In genomic region chr16:10668322-10669045, GRCh38 we compare ENCODE assay signal across 8 cellular contexts. TPM values are rescaled to one million over a fixed set of nuclear protein-coding genes. Genes with fewer than 3 reads are reported as not detected.
DNase-seq lines count a peak whose midpoint lies in the region; ATAC-seq, FAIRE-seq and TF ChIP-seq lines count a peak whose summit lies in the region.

No MANE protein-coding gene starts in this region.

- H3K4me2 ChIP-seq in hepatocyte = no peak overlapping the region

- H3K36me3 ChIP-seq in hepatocyte (replicated peaks; ENCODE audit: insufficient read depth, low read depth) = no peaks in the 10 kb centered on the region

- no peaks in the 10 kb centered on the region for H3K9me2 ChIP-seq in hepatocyte (replicated peaks; ENCODE audit: insufficient read depth)

- DNase-seq in DMS 273 treated with DMSO at 0.1 percent for 48 hours (lab: John Stamatoyannopoulos, UW) = peak; percentile 17
- peak; percentile 50 for DNase-seq in HEK293T (ENCODE audit: extremely low spot score)
- peak; percentile 10 to 16 for DNase-seq in activated CD4-positive, alpha-beta T cell treated with anti-CD3 and anti-CD28 coated beads, Interleukin-2, amount 50 U/mL, for 48 hours
- peak; percentile 27 for DNase-seq in hepatocyte (ENCODE audit: low spot score)
- no peak for DNase-seq in NCI-H2227 (lab: John Stamatoyannopoulos, UW; ENCODE audit: unreplicated experiment)
- no peak for DNase-seq in mucosa of gallbladder (ENCODE audit: low spot score)
- no peak for DNase-seq in omental fat pad (ENCODE audit: low spot score)
- no peak for DNase-seq in GM12892 (ENCODE audit: insufficient read length)

- H3K27me3 ChIP-seq in hepatocyte = no peaks in the 10 kb centered on the region

- no peaks in the 10 kb centered on the region for H4K20me1 ChIP-seq in hepatocyte (ENCODE audit: insufficient read depth, poor library complexity, severe bottlenecking)

- no peak for TF ChIP-seq POLR2A in GM12892 (IDR thresholded peaks at IDR 0.05; ENCODE audit: low read depth, low read length)

- 61% methylated on average over 8 of the region's 8 CpGs for WGBS in hepatocyte (ENCODE audit: low lambda C conversion rate, missing lambda C conversion rate)

- FAIRE-seq in GM12892 (lab: Jason Lieb, UNC) = no peak

- H3K27ac ChIP-seq in hepatocyte = no peak overlapping the region

- no peaks in the 10 kb centered on the region for H3K79me2 ChIP-seq in hepatocyte

- ATAC-seq in omental fat pad (ENCODE audit: low FRiP score) = no peak

- peak; percentile 14 for TF ChIP-seq CTCF in hepatocyte (IDR thresholded peaks at IDR 0.05; ENCODE audit: poor library complexity)
- TF ChIP-seq CTCF in omental fat pad (IDR thresholded peaks at IDR 0.05) = no peak

- H3K9me3 ChIP-seq in hepatocyte (ENCODE audit: low read depth) = no peaks in the 10 kb centered on the region

- no peak overlapping the region for H2AFZ ChIP-seq in hepatocyte

- CTCF ChIA-PET in HEK293T (lab: Yijun Ruan, JAX) = no interaction called here

- H3K4me1 ChIP-seq in hepatocyte (ENCODE audit: insufficient read depth) = no peaks in the 10 kb centered on the region

- no peak overlapping the region for H3K4me3 ChIP-seq in hepatocyte

- POLR2A ChIA-PET in HEK293T (lab: Yijun Ruan, JAX) = no interaction called here

TF ChIP-seq in HEK293T, 16 proteins besides CTCF, POLR2A, EP300 and RAD21:
- TF ChIP-seq ELF4 (IDR thresholded peaks at IDR 0.05) (no peak), NFRKB (IDR thresholded peaks at IDR 0.05) (no peak), ZNF384 (IDR thresholded peaks at IDR 0.05) (no peak), ARNT (IDR thresholded peaks at IDR 0.05) (no peak), LEF1 (IDR thresholded peaks at IDR 0.05; ENCODE audit: borderline replicate concordance) (no peak), L3MBTL2 (conservative IDR thresholded peaks at IDR 0.05) (no peak)

RNA-seq across cellular contexts. Expression of gene TEKT5, which starts 26.2 kb away (rescaled TPM):
- not detected in 2 replicates for total RNA-seq in hepatocyte
- polyA plus RNA-seq in hepatocyte = not detected in 2 replicates
- total RNA-seq in mucosa of gallbladder = not detected
- not detected for total RNA-seq in omental fat pad
- 1.6 TPM for polyA plus RNA-seq in GM12892 (2012; ENCODE audit: missing spikeins)

Comparison
In these comparisons a context has a peak if more than half of its experiments do, and no peak if none do; other contexts are left out.
1. DNase-seq: peak in DMS 273 treated with DMSO at 0.1 percent for 48 hours (single experiment), HEK293T (single experiment), activated CD4-positive, alpha-beta T cell treated with anti-CD3 and anti-CD28 coated beads, Interleukin-2, amount 50 U/mL, for 48 hours (2 of 2) and hepatocyte (single experiment); none in NCI-H2227 (single experiment), mucosa of gallbladder (single experiment), omental fat pad (single experiment) and GM12892 (single experiment).